In genomic region chr11:92707173-92707619, GRCh38 we compare ENCODE assay signal across 12 cellular contexts.
DNase-seq lines count a peak whose midpoint lies in the region; ATAC-seq and TF ChIP-seq lines count a peak whose summit lies in the region.
"Had no signal": no experiment of that assay in that cellular context is flagged by ENCODE, and none has a peak within 500 bp of the region (broad histone marks: within the 10 kb centered on the region; RNA-seq: fewer than 3 reads in every experiment).

No MANE protein-coding gene starts in this region.

- TF ChIP-seq POLR2A in esophagus squamous epithelium (IDR thresholded peaks at IDR 0.05), result no peak

- no peak overlapping the region for H3K27ac Mint-ChIP-seq in activated T-cell treated with anti-CD3 and anti-CD28 coated beads, Interleukin-2, amount 50 U/mL, for 72 hours

- 17 to 39% methylated on average over 3 of the region's 3 CpGs for WGBS in esophagus squamous epithelium, 2 donors

- no peak for TF ChIP-seq CTCF in esophagus squamous epithelium (IDR thresholded peaks at IDR 0.05)

- H3K4me1 Mint-ChIP-seq in activated T-cell treated with anti-CD3 and anti-CD28 coated beads, Interleukin-2, amount 50 U/mL, for 72 hours (ENCODE audit: low read depth), result no peaks in the 10 kb centered on the region

- H3K4me3 ChIP-seq in esophagus squamous epithelium, result no peak overlapping the region
- H3K4me3 ChIP-seq: PC-9, transverse colon had no signal

- peaks cover 0 to 9% (median 5%) of the 10 kb centered on the region in 3 donors for H3K4me1 ChIP-seq in esophagus squamous epithelium

- ATAC-seq in left ventricle myocardium superior (peak; percentile 60), HG03520 (IDR thresholded peaks at IDR 0.05; ENCODE audit: unreplicated experiment) (no peak)
- ATAC-seq in activated T-cell treated with anti-CD3 and anti-CD28 coated beads, Interleukin-2, amount 50 U/mL, for 72 hours (replicated peaks in 1 of 2), result no peak

- H3K9me3 ChIP-seq in esophagus squamous epithelium, result no peaks in the 10 kb centered on the region
- H3K9me3 ChIP-seq: transverse colon had no signal

- H3K36me3 Mint-ChIP-seq in activated T-cell treated with anti-CD3 and anti-CD28 coated beads, Interleukin-2, amount 50 U/mL, for 72 hours (ENCODE audit: insufficient read depth in 2 of 2), result peaks cover 4 to 9% of the 10 kb centered on the region in 2 donors

- no peaks in the 10 kb centered on the region for H3K36me3 ChIP-seq in esophagus squamous epithelium
- H3K36me3 ChIP-seq: transverse colon had no signal

- no peaks in the 10 kb centered on the region for H3K27me3 ChIP-seq in esophagus squamous epithelium
- H3K27me3 ChIP-seq: transverse colon had no signal

- intact Hi-C loops in left ventricle myocardium superior (cut with micrococcal nuclease), result no loop called here
- intact Hi-C loops in esophagus squamous epithelium (cut with DNase I), result no loop called here

- peaks cover 6 to 18% of the 10 kb centered on the region in 2 donors for H3K9me3 Mint-ChIP-seq in activated T-cell treated with anti-CD3 and anti-CD28 coated beads, Interleukin-2, amount 50 U/mL, for 72 hours

- H3K4me3 Mint-ChIP-seq in activated T-cell treated with anti-CD3 and anti-CD28 coated beads, Interleukin-2, amount 50 U/mL, for 72 hours, result no peak overlapping the region

- H3K27ac ChIP-seq in esophagus squamous epithelium, result no peak overlapping the region
- H3K27ac ChIP-seq: PC-9, transverse colon had no signal

- H3K27me3 Mint-ChIP-seq in activated T-cell treated with anti-CD3 and anti-CD28 coated beads, Interleukin-2, amount 50 U/mL, for 72 hours (ENCODE audit: low read depth), result no peaks in the 10 kb centered on the region

- peak; percentile 83 for DNase-seq in COLO668 (lab: John Stamatoyannopoulos, UW; ENCODE audit: unreplicated experiment)
- peak; percentile 62 for DNase-seq in NCI-H1694 treated with DMSO at 0.1 percent for 48 hours (lab: John Stamatoyannopoulos, UW)
- peak; percentile 82 for DNase-seq in SHP77 treated with DMSO at 0.1 percent for 48 hours (lab: John Stamatoyannopoulos, UW)
- no peak for DNase-seq in left ventricle myocardium superior
- no peak for DNase-seq in esophagus squamous epithelium (lab: John Stamatoyannopoulos, UW)
- DNase-seq in activated T-cell treated with anti-CD3 and anti-CD28 coated beads, Interleukin-2, amount 50 U/mL, for 72 hours, result no peak
- no peak for DNase-seq in dermis blood vessel endothelial cell
- DNase-seq: activated gamma-delta T cell; stimulated activated CD4-positive, alpha-beta T cell treated with anti-CD3 and anti-CD28 coated beads, Interleukin-4, amount 100 ng/mL, for 1 hour; transverse colon had no signal

Comparison
In these comparisons a context has a peak if more than half of its experiments do, and no peak if none do; other contexts are left out.
1. DNase-seq: peak in COLO668 (single experiment), NCI-H1694 treated with DMSO at 0.1 percent for 48 hours (single experiment) and SHP77 treated with DMSO at 0.1 percent for 48 hours (single experiment); none in left ventricle myocardium superior (single experiment), esophagus squamous epithelium (single experiment), activated T-cell treated with anti-CD3 and anti-CD28 coated beads, Interleukin-2, amount 50 U/mL, for 72 hours (0 of 2) and dermis blood vessel endothelial cell (single experiment).